Comparison of ENCODE assay signal across 15 cellular contexts in the genomic region with DNA sequence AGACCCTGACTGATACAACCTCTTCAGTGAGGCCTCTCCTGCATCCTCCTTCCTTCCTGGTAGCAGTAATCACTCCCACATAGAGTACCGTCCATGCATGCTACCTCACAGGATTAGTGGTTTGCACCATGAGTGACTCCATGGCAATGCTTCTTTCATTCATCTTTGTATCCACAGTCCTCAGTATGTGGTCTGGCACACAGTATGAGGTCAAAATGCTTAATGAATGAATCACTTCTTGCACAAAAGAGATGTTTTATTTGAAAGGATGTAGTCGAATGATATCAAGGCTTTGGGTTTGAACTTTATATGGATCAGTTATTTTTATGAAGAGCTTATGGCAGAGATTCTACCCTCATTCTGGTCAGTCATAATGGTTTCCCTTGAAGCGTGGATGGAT. TPM values are rescaled to one million over a fixed set of nuclear protein-coding genes. Genes with fewer than 3 reads are reported as not detected.
A peak's percentile ranks its signal among the peaks of the same experiment; 100 is the strongest.
DNase-seq lines count a peak whose midpoint lies in the region; ATAC-seq and TF ChIP-seq lines count a peak whose summit lies in the region.
"Had no signal": no experiment of that assay in that cellular context is flagged by ENCODE, and none has a peak within 500 bp of the region (broad histone marks: within the 10 kb centered on the region; RNA-seq: fewer than 3 reads in every experiment).

No MANE protein-coding gene starts in this region.

- RAD21 ChIA-PET in HCT116 (lab: Charles Lee; ENCODE audit: low non-redundant PET in 1 of 2, low total read pairs in 2 of 2, uncharacterized antibody in 2 of 2, unreplicated experiment in 2 of 2) = no interaction called here

- no peak overlapping the region for H3K4me2 ChIP-seq in HCT116 (ENCODE audit: low read length)
- H3K4me2 ChIP-seq: smooth muscle cell had no signal

- no peak for TF ChIP-seq RAD21 in HCT116 (IDR thresholded peaks at IDR 0.05; ENCODE audit: low read depth)

- H3K4me1 Mint-ChIP-seq in nephron progenitor cell = peaks cover 6% of the 10 kb centered on the region
- H3K4me1 Mint-ChIP-seq: activated naive CD4-positive, alpha-beta T cell treated with anti-CD3 and anti-CD28 coated beads, Interleukin-2, amount 50 U/mL, for 24 hours; neural crest cell had no signal

- TF ChIP-seq POLR2A in HCT116 (IDR thresholded peaks at IDR 0.05; ENCODE audit: borderline replicate concordance, extremely low read depth, insufficient read depth, insufficient read length) = no peak

- H3K79me2 ChIP-seq in HCT116 (ENCODE audit: insufficient read depth, low read length) = no peaks in the 10 kb centered on the region

- no TSS peak for BruUV-seq in HCT116 (replicated peaks; lab: Mats Ljungman, UMichigan)

- peaks cover 0 to 9% of the 10 kb centered on the region in 2 experiments; a peak in 1 of 4 replicates for H3K4me1 ChIP-seq in HCT116 (ENCODE audit: control insufficient read depth in 1 of 2, insufficient read depth in 2 of 2, low read length in 2 of 2)

- CTCF ChIA-PET in HCT116 (lab: Charles Lee) = interaction anchor here (1.1 kb wide), 1 partner anchor 227 kb away, joined by 3 read pairs; no protein-coding TSS in a partner anchor

- no peak overlapping the region for H3K4me3 Mint-ChIP-seq in nephron progenitor cell
- H3K4me3 Mint-ChIP-seq: activated naive CD4-positive, alpha-beta T cell treated with anti-CD3 and anti-CD28 coated beads, Interleukin-2, amount 50 U/mL, for 24 hours; neural crest cell had no signal

- no peak overlapping the region for H3K4me3 ChIP-seq in HCT116 (replicated peaks in 1 of 2; ENCODE audit: low read depth in 1 of 2, low read length in 2 of 2)
- no peak overlapping the region for H3K4me3 ChIP-seq in fibroblast of villous mesenchyme (ENCODE audit: low read depth, low read length)
- H3K4me3 ChIP-seq: heart left ventricle, smooth muscle cell had no signal

- intact Hi-C loops in HCT116 (cut with micrococcal nuclease) = loop anchor here (2.0 kb wide), 1 partner anchor 231 kb away; no protein-coding TSS in a partner anchor

- H3K36me3 ChIP-seq in HCT116 (ENCODE audit: control insufficient read depth in 1 of 2, insufficient read depth in 2 of 2, low read length in 2 of 2) = no peaks in the 10 kb centered on the region
- H3K36me3 ChIP-seq: heart left ventricle had no signal

- TF ChIP-seq CTCF in HCT116 (IDR thresholded peaks at IDR 0.05 in 2 of 3, conservative IDR thresholded peaks at IDR 0.05 in 1 of 3; ENCODE audit: borderline replicate concordance in 1 of 3, insufficient read depth in 1 of 3, low read depth in 2 of 3, low read length in 2 of 3) (no peak), fibroblast of villous mesenchyme (IDR thresholded peaks at IDR 0.05; ENCODE audit: insufficient read depth, low read depth, low read length) (no peak), nephron progenitor cell (IDR thresholded peaks at IDR 0.05) (no peak)

- H3K27ac Mint-ChIP-seq in nephron progenitor cell = no peak overlapping the region
- H3K27ac Mint-ChIP-seq: activated naive CD4-positive, alpha-beta T cell treated with anti-CD3 and anti-CD28 coated beads, Interleukin-2, amount 50 U/mL, for 24 hours had no signal

- no peaks in the 10 kb centered on the region for H3K9me3 ChIP-seq in HCT116 (ENCODE audit: control insufficient read depth in 1 of 2, insufficient read depth in 1 of 2, low read depth in 1 of 2, low read length in 2 of 2)
- H3K9me3 ChIP-seq: heart left ventricle had no signal

- peak; percentile 62; the same call in 1 of the 2 replicates for ATAC-seq in HCT116
- ATAC-seq in HG03025 (IDR thresholded peaks at IDR 0.05; ENCODE audit: low FRiP score, unreplicated experiment) = no peak
- no peak for ATAC-seq in HG02763 (IDR thresholded peaks at IDR 0.05; ENCODE audit: unreplicated experiment)
- ATAC-seq: heart left ventricle had no signal

- DNase-seq in HCT116 (ENCODE audit: low read depth, low spot score) (no peak), amniotic epithelial cell (ENCODE audit: low read depth) (peak; percentile 76), fibroblast of villous mesenchyme (ENCODE audit: low read depth) (peak; percentile 42), HuH-7.5 (ENCODE audit: low spot score) (no peak), nephron progenitor cell (no peak)
- DNase-seq: DMS153, heart left ventricle, NCI-H1092 treated with DMSO at 0.1 percent for 48 hours, NCI-H524 treated with DMSO at 0.1 percent for 48 hours had no signal

- no peaks in the 10 kb centered on the region for H3K9me3 Mint-ChIP-seq in nephron progenitor cell
- H3K9me3 Mint-ChIP-seq: activated naive CD4-positive, alpha-beta T cell treated with anti-CD3 and anti-CD28 coated beads, Interleukin-2, amount 50 U/mL, for 24 hours; neural crest cell had no signal

- H3K9ac ChIP-seq in HCT116 (ENCODE audit: low read length) = no peak overlapping the region

- H3K27me3 Mint-ChIP-seq in nephron progenitor cell (ENCODE audit: low read depth, poor library complexity) = peaks cover 27% of the 10 kb centered on the region

- no peak overlapping the region for H3K27ac ChIP-seq in HCT116 (ENCODE audit: low read depth, low read length)
- H3K27ac ChIP-seq: heart left ventricle had no signal

- POLR2A ChIA-PET in HCT116 (lab: Charles Lee) = no interaction called here

- H2AFZ ChIP-seq in HCT116 (ENCODE audit: low read depth, low read length, poor library complexity, severe bottlenecking) = no peak overlapping the region

- no peaks in the 10 kb centered on the region for H4K20me1 ChIP-seq in HCT116 (ENCODE audit: insufficient read depth)

- no peaks in the 10 kb centered on the region for H3K36me3 Mint-ChIP-seq in nephron progenitor cell (ENCODE audit: low read depth)
- H3K36me3 Mint-ChIP-seq: activated naive CD4-positive, alpha-beta T cell treated with anti-CD3 and anti-CD28 coated beads, Interleukin-2, amount 50 U/mL, for 24 hours had no signal

- no peaks in the 10 kb centered on the region for H3K9me2 ChIP-seq in HCT116 (ENCODE audit: insufficient read depth)

- H3K27me3 ChIP-seq in HCT116 (ENCODE audit: insufficient read depth, low read length) = peaks cover 43% of the 10 kb centered on the region
- H3K27me3 ChIP-seq: heart left ventricle had no signal

TF ChIP-seq in HCT116, 20 proteins besides CTCF, POLR2A, EP300 and RAD21:
- TF ChIP-seq ZFX (IDR thresholded peaks at IDR 0.05) = no peak

RNA-seq across cellular contexts. Expression of gene KCNA5, which starts 42.2 kb away (rescaled TPM):
- total RNA-seq in HCT116 (2021; ENCODE audit: unreplicated experiment) (not detected), fibroblast of villous mesenchyme (not detected in 2 replicates)
- polyA plus RNA-seq in HCT116 (2012) = not detected in 2 replicates
- total RNA-seq: dermis microvascular lymphatic vessel endothelial cell, neural crest cell, smooth muscle cell had no signal
- polyA plus RNA-seq: smooth muscle cell had no signal

Comparison
In these comparisons a context has a peak if more than half of its experiments do, and no peak if none do; other contexts are left out.
1. DNase-seq: peak in amniotic epithelial cell (single experiment) and fibroblast of villous mesenchyme (single experiment); none in HCT116 (single experiment), HuH-7.5 (single experiment) and nephron progenitor cell (single experiment).